In the genomic region with DNA sequence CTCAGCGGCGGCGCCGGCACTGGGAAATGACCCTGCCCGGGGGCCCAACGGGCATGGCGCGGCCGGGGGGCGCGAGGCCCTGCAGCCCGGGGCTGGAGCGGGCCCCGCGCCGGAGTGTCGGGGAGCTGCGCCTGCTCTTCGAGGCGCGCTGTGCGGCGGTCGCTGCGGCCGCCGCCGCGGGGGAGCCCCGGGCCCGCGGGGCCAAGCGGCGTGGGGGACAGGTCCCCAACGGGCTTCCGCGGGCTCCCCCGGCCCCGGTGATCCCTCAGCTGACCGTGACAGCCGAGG, we compare ENCODE assay signal across 8 cellular contexts. TPM values are rescaled to one million over a fixed set of nuclear protein-coding genes. Genes with fewer than 3 reads are reported as not detected.
DNase-seq lines count a peak whose midpoint lies in the region; ATAC-seq and TF ChIP-seq lines count a peak whose summit lies in the region.

No MANE protein-coding gene starts in this region.

- H3K27ac ChIP-seq in neuronal stem cell (replicated peaks; ENCODE audit: low read length) = no peak overlapping the region

- TF ChIP-seq POLR2A in erythroblast (IDR thresholded peaks at IDR 0.05; ENCODE audit: low read length) = no peak

- H4K91ac ChIP-seq in neuronal stem cell (ENCODE audit: low read depth, low read length, poor library complexity) = no peak overlapping the region

- DNase-seq in cardiac fibroblast (ENCODE audit: low read depth in 2 of 2) (no peak), neuronal stem cell (ENCODE audit: low spot score) (no peak), 8988T (no peak), Kasumi-1 (lab: John Stamatoyannopoulos, UW) (no peak), KG1 (lab: John Stamatoyannopoulos, UW) (no peak), erythroblast (lab: John Stamatoyannopoulos, UW) (no peak)

- peak overlapping the region; percentile 17 to 53 for H3K4me3 ChIP-seq in cardiac fibroblast (replicated peaks in 1 of 2; ENCODE audit: low read depth in 2 of 2, low read length in 2 of 2)
- H3K4me3 ChIP-seq in neuronal stem cell (ENCODE audit: low read length in 2 of 2) = peak overlapping the region; percentile 53 to 82

- H3K36me3 ChIP-seq in ES-I3 (ENCODE audit: insufficient read depth, low read length) (no peaks in the 10 kb centered on the region), neuronal stem cell (replicated peaks in 1 of 2; ENCODE audit: control insufficient read depth in 2 of 2, insufficient read depth in 2 of 2, low read length in 2 of 2) (no peaks in the 10 kb centered on the region)

- no peak overlapping the region for H3K4ac ChIP-seq in neuronal stem cell (ENCODE audit: low read length)

- H3K18ac ChIP-seq in neuronal stem cell (ENCODE audit: low read length) = peak overlapping the region; percentile 78

- H2BK15ac ChIP-seq in neuronal stem cell (ENCODE audit: low read length) = no peak overlapping the region

- no peak overlapping the region for H2AK5ac ChIP-seq in neuronal stem cell (ENCODE audit: low read depth, low read length)

- peak overlapping the region; percentile 96 for H2AFZ ChIP-seq in neuronal stem cell (ENCODE audit: low read length)

- WGBS in neuronal stem cell (ENCODE audit: extremely low coverage in 2 of 2, insufficient read length in 2 of 2, insufficient replicate concordance in 1 of 2), 2 donors = no CpG with 5 or more reads among the region's 41 CpGs

- no peak overlapping the region for H2BK120ac ChIP-seq in neuronal stem cell (ENCODE audit: low read depth, low read length)

- H3K4me1 ChIP-seq in ES-I3 (ENCODE audit: insufficient read depth, low read length) (no peaks in the 10 kb centered on the region; the same call in 1 of the 2 replicates), neuronal stem cell (ENCODE audit: control insufficient read depth in 2 of 2, insufficient read depth in 1 of 2, low read depth in 1 of 2, low read length in 2 of 2) (peaks cover 9 to 22% of the 10 kb centered on the region in 2 donors)

- H3K9me3 ChIP-seq in ES-I3 (ENCODE audit: control insufficient read depth, insufficient read depth, low read length) (no peaks in the 10 kb centered on the region), neuronal stem cell (replicated peaks in 1 of 2; ENCODE audit: control insufficient read depth in 2 of 2, insufficient read depth in 1 of 2, low read depth in 1 of 2, low read length in 2 of 2) (no peaks in the 10 kb centered on the region)

- H2BK12ac ChIP-seq in neuronal stem cell (ENCODE audit: low read length) = no peak overlapping the region

- peak overlapping the region; percentile 56; the same call in 1 of the 2 replicates for H3K9ac ChIP-seq in ES-I3 (ENCODE audit: low read depth, low read length)
- peak overlapping the region; percentile 83 for H3K9ac ChIP-seq in neuronal stem cell (ENCODE audit: low read depth, low read length, poor library complexity)

- no peak overlapping the region for H2BK5ac ChIP-seq in neuronal stem cell (ENCODE audit: low read length)

- H3K79me1 ChIP-seq in neuronal stem cell (ENCODE audit: low read depth, low read length) = no peaks in the 10 kb centered on the region

- H4K8ac ChIP-seq in neuronal stem cell (ENCODE audit: low read depth, low read length) = no peak overlapping the region

- H3K23ac ChIP-seq in neuronal stem cell (ENCODE audit: low read depth, low read length, poor library complexity) = no peak overlapping the region

- peaks cover 25 to 68% (median 49%) of the 10 kb centered on the region in 3 experiments for H3K27me3 ChIP-seq in neuronal stem cell (ENCODE audit: control insufficient read depth in 3 of 3, insufficient read depth in 3 of 3, low read depth in 1 of 3, low read length in 3 of 3)

- H3K14ac ChIP-seq in neuronal stem cell (ENCODE audit: low read length) = no peak overlapping the region

- no peak for TF ChIP-seq CTCF in cardiac fibroblast (IDR thresholded peaks at IDR 0.05; ENCODE audit: low read depth, low read length)

- H3K4me2 ChIP-seq in neuronal stem cell (ENCODE audit: insufficient read depth, low read length, poor library complexity, severe bottlenecking) = peak overlapping the region; percentile 87

- ATAC-seq in HG03045 (IDR thresholded peaks at IDR 0.05; ENCODE audit: unreplicated experiment) = peak; percentile 25

RNA-seq across cellular contexts. Expression of gene ITPKA, which starts 0.2 kb away (rescaled TPM):
- 0.46 TPM for polyA plus RNA-seq in neuronal stem cell (2013, experiment 1 of 2)
- polyA plus RNA-seq in neuronal stem cell (2013, experiment 2 of 2) = 0.47 TPM

RNA-seq across cellular contexts. Expression of gene LTK, which starts 19.8 kb away (rescaled TPM):
- 0.03 TPM for polyA plus RNA-seq in neuronal stem cell (2013, experiment 1 of 2)
- polyA plus RNA-seq in neuronal stem cell (2013, experiment 2 of 2) = 0.06 TPM

RNA-seq across cellular contexts. Expression of gene RPAP1, which starts 50.2 kb away (rescaled TPM):
- 21.6 TPM for polyA plus RNA-seq in neuronal stem cell (2013, experiment 1 of 2)
- 20.4 TPM for polyA plus RNA-seq in neuronal stem cell (2013, experiment 2 of 2)
